21 cellular contexts compared by ENCODE assay signal in genomic region chr18:56112984-56113383, GRCh38.
DNase-seq lines count a peak whose midpoint lies in the region; ATAC-seq and TF ChIP-seq lines count a peak whose summit lies in the region.
"Had no signal": no experiment of that assay in that cellular context is flagged by ENCODE, and none has a peak within 500 bp of the region (broad histone marks: within the 10 kb centered on the region; RNA-seq: fewer than 3 reads in every experiment).

No MANE protein-coding gene starts in this region.

- no peak overlapping the region for H3K27ac ChIP-seq in BLaER1 treated with 17β-estradiol and CSF1 and Interleukin-3, amounts not matched to agents 10 nM and 100 nM
- H3K27ac ChIP-seq: A549 had no signal

- H3K9ac ChIP-seq in BLaER1 treated with 17β-estradiol and CSF1 and Interleukin-3, amounts not matched to agents 10 nM and 100 nM, result no peak overlapping the region
- H3K9ac ChIP-seq: SK-N-SH had no signal

- no peaks in the 10 kb centered on the region for H3K27me3 Mint-ChIP-seq in activated B cell treated with CpG ODN at 0.5 μM for 24 hours
- H3K27me3 Mint-ChIP-seq in stimulated activated memory B cell treated with anti-CD40 and anti-IgM and Interleukin-4, amounts not matched to agents 10 μg/mL and 1 μg/mL and 100 μg/mL, for 72 hours, result no peaks in the 10 kb centered on the region

- peaks cover 39 to 90% (median 72%) of the 10 kb centered on the region in 10 experiments for H3K4me1 ChIP-seq in BLaER1 treated with 17β-estradiol and CSF1 and Interleukin-3, amounts not matched to agents 10 nM and 100 nM
- H3K4me1 ChIP-seq: A549 had no signal

- no peak overlapping the region for H3K4me3 ChIP-seq in BLaER1 treated with 17β-estradiol and CSF1 and Interleukin-3, amounts not matched to agents 10 nM and 100 nM
- H3K4me3 ChIP-seq: A549, MG63 had no signal

- H4K20me1 ChIP-seq in BLaER1 treated with 17β-estradiol and CSF1 and Interleukin-3, amounts not matched to agents 10 nM and 100 nM, result no peaks in the 10 kb centered on the region; a peak in 1 of 22 replicates

- intact Hi-C loops in activated B cell treated with CpG ODN at 0.5 μM for 24 hours (cut with micrococcal nuclease), result loop anchor here (1.0 to 10.0 kb wide), 9 partner anchors 24 to 878 kb away; partner anchors contain the start of gene TCF4

- no peaks in the 10 kb centered on the region for H3K9me3 Mint-ChIP-seq in activated B cell treated with CpG ODN at 0.5 μM for 24 hours
- H3K9me3 Mint-ChIP-seq in stimulated activated memory B cell treated with anti-CD40 and anti-IgM and Interleukin-4, amounts not matched to agents 10 μg/mL and 1 μg/mL and 100 μg/mL, for 72 hours, result no peaks in the 10 kb centered on the region
- H3K9me3 Mint-ChIP-seq: CD14-positive monocyte; T-helper 1 cell treated with Interleukin-12 subunit alpha and Interleukin-12 subunit beta and Interleukin-4 antibody, amounts not matched to agents 30 μg/mL and 1 μg/mL, for 36 hours had no signal

- H3K27ac Mint-ChIP-seq in activated B cell treated with CpG ODN at 0.5 μM for 24 hours, result peak overlapping the region; percentile 44
- H3K27ac Mint-ChIP-seq in stimulated activated memory B cell treated with anti-CD40 and anti-IgM and Interleukin-4, amounts not matched to agents 10 μg/mL and 1 μg/mL and 100 μg/mL, for 72 hours, result peak overlapping the region; percentile 89
- H3K27ac Mint-ChIP-seq: T-helper 1 cell treated with Interleukin-12 subunit alpha and Interleukin-12 subunit beta and Interleukin-4 antibody, amounts not matched to agents 30 μg/mL and 1 μg/mL, for 36 hours had no signal

- CTCF ChIA-PET in activated B cell treated with CpG ODN at 0.5 μM for 24 hours (lab: Charles Lee), result no interaction called here

- ATAC-seq in GM18511 (IDR thresholded peaks at IDR 0.05; ENCODE audit: unreplicated experiment) (peak; percentile 37), activated B cell treated with CpG ODN at 0.5 μM for 24 hours (ENCODE audit: low read depth) (no peak), HG03469 (IDR thresholded peaks at IDR 0.05; ENCODE audit: unreplicated experiment) (no peak), HG02623 (IDR thresholded peaks at IDR 0.05; ENCODE audit: unreplicated experiment) (no peak)
- ATAC-seq in stimulated activated memory B cell treated with anti-CD40 and anti-IgM and Interleukin-4, amounts not matched to agents 10 μg/mL and 1 μg/mL and 100 μg/mL, for 72 hours, result peak; percentile 50
- ATAC-seq: A549 had no signal

- peaks cover 50% of the 10 kb centered on the region for H3K4me1 Mint-ChIP-seq in activated B cell treated with CpG ODN at 0.5 μM for 24 hours
- peaks cover 47% of the 10 kb centered on the region for H3K4me1 Mint-ChIP-seq in stimulated activated memory B cell treated with anti-CD40 and anti-IgM and Interleukin-4, amounts not matched to agents 10 μg/mL and 1 μg/mL and 100 μg/mL, for 72 hours

- no peaks in the 10 kb centered on the region for H3K27me3 ChIP-seq in BLaER1 treated with 17β-estradiol and CSF1 and Interleukin-3, amounts not matched to agents 10 nM and 100 nM
- H3K27me3 ChIP-seq: MG63 had no signal

- peak overlapping the region; percentile 13 for H3K4me3 Mint-ChIP-seq in activated B cell treated with CpG ODN at 0.5 μM for 24 hours
- no peak overlapping the region for H3K4me3 Mint-ChIP-seq in stimulated activated memory B cell treated with anti-CD40 and anti-IgM and Interleukin-4, amounts not matched to agents 10 μg/mL and 1 μg/mL and 100 μg/mL, for 72 hours
- H3K4me3 Mint-ChIP-seq: CD14-positive monocyte had no signal

- POLR2A ChIA-PET in activated B cell treated with CpG ODN at 0.5 μM for 24 hours (lab: Charles Lee), result interaction anchor here (0.9 to 1.7 kb wide), 3 partner anchors 24 to 200 kb away, joined by 3 read pairs; no protein-coding TSS in a partner anchor

- TF ChIP-seq CTCF in activated B cell treated with CpG ODN at 0.5 μM for 24 hours (IDR thresholded peaks at IDR 0.05), result no peak

- 0 out of 22 replicates have a peak, but pooled peaks cover 0 to 8% (median 0%) of the 10 kb centered on the region in 11 experiments for H3K9me3 ChIP-seq in BLaER1 treated with 17β-estradiol and CSF1 and Interleukin-3, amounts not matched to agents 10 nM and 100 nM (replicated peaks in 1 of 11)
- H3K9me3 ChIP-seq: A549, MG63, SK-N-SH had no signal

- DNase-seq in activated B cell treated with CpG ODN at 0.5 μM for 24 hours, result no peak
- no peak for DNase-seq in activated CD4-positive, alpha-beta T cell treated with anti-CD3 and anti-CD28 coated beads, Interleukin-2, amount 50 U/mL, for 1 hour
- DNase-seq: AML-193, KBM-7, MG63, NCI-H1105 treated with DMSO at 0.1 percent for 48 hours, NCI-H146, NCI-H1930, NCI-H2107, NCI-H446 treated with DMSO at 0.1 percent for 48 hours, NCI-H526 treated with DMSO at 0.1 percent for 48 hours, SK-N-SH, SW 1271 had no signal

- peak overlapping the region; percentile 1 to 91 (median 59); a peak in 17 of 22 replicates for H3K4me2 ChIP-seq in BLaER1 treated with 17β-estradiol and CSF1 and Interleukin-3, amounts not matched to agents 10 nM and 100 nM
- H3K4me2 ChIP-seq: A549, SK-N-SH had no signal

- H3K36me3 ChIP-seq in BLaER1 treated with 17β-estradiol and CSF1 and Interleukin-3, amounts not matched to agents 10 nM and 100 nM, result no peaks in the 10 kb centered on the region
- H3K36me3 ChIP-seq: MG63 had no signal

- no peaks in the 10 kb centered on the region for H3K36me3 Mint-ChIP-seq in activated B cell treated with CpG ODN at 0.5 μM for 24 hours (ENCODE audit: low read depth)
- H3K36me3 Mint-ChIP-seq in stimulated activated memory B cell treated with anti-CD40 and anti-IgM and Interleukin-4, amounts not matched to agents 10 μg/mL and 1 μg/mL and 100 μg/mL, for 72 hours, result no peaks in the 10 kb centered on the region
- H3K36me3 Mint-ChIP-seq: CD14-positive monocyte had no signal

Comparison
In these comparisons a context has a peak if more than half of its experiments do, and no peak if none do; other contexts are left out.
1. ATAC-seq: peak in GM18511 (single experiment) and stimulated activated memory B cell treated with anti-CD40 and anti-IgM and Interleukin-4, amounts not matched to agents 10 μg/mL and 1 μg/mL and 100 μg/mL, for 72 hours (single experiment); none in activated B cell treated with CpG ODN at 0.5 μM for 24 hours (single experiment), HG03469 (single experiment) and HG02623 (single experiment).